Comparison of ENCODE assay signal across 8 cellular contexts in the genomic region with DNA sequence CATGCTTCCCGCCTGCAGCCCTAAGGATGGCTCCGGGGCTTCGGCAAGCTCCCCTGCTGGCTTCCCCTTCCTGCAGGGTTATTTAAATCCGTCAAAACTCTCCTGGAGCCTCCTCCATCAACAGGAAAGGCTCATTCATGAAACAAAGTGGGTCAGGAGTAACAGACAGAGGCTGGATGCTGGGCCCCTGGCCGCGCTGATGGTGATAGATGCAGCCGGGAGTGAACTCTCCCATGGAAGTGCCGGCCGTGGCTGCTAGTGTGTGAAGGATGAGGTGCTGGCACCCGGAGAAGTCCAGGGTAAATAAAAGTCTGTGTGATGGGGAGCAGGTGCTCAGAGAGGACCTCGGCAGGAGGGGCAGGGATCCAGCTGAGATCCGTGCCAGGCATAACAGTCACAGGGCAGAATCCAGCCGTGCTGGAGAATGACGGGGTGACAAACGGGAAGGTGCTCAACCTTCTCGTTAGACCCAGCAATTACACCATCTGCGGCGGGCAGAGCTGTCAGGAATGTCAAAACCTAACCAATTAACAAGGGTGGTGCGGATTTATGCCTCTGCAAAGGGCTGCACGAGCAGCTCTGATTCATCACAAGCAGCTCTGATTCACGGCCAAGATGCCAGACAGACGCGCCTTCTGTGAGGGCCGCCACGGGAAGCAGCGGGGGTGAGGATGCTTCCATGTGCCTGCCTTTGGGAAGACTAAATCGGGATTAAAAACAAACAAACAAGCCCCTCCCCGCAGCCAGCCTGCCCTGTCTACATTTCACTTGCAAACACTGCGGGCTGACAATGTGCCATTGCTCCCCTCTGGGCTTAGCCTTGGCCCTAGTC. TPM values are rescaled to one million over a fixed set of nuclear protein-coding genes. Genes with fewer than 3 reads are reported as not detected.
DNase-seq lines count a peak whose midpoint lies in the region; ATAC-seq, FAIRE-seq and TF ChIP-seq lines count a peak whose summit lies in the region.

No MANE protein-coding gene starts in this region.

- TF ChIP-seq EP300 in A549 (IDR thresholded peaks at IDR 0.05) = no peak

- TF ChIP-seq RAD21 in A549 (conservative IDR thresholded peaks at IDR 0.05 in 1 of 2, IDR thresholded peaks at IDR 0.05 in 1 of 2) (no peak), HCT116 (IDR thresholded peaks at IDR 0.05; ENCODE audit: low read depth) (no peak)

- RAD21 ChIA-PET in HCT116 (lab: Charles Lee; ENCODE audit: low non-redundant PET in 1 of 2, low total read pairs in 2 of 2, uncharacterized antibody in 2 of 2, unreplicated experiment in 2 of 2) = interaction anchor here in 1 of 2 experiments (1.0 kb wide), 1 partner anchor 9 kb away, joined by 3 read pairs; no protein-coding TSS in a partner anchor

- DNase-seq in A549 (ENCODE audit: low read depth in 1 of 2, low spot score in 1 of 2) (peak; percentile 39 to 61), HCT116 (ENCODE audit: low read depth, low spot score) (peak; percentile 37), SJSA1 (ENCODE audit: low read depth in 1 of 2, low spot score in 2 of 2) (peak; percentile 60 to 81), stromal cell of bone marrow (ENCODE audit: low read depth) (peak; percentile 31), foreskin melanocyte (no peak)
- DNase-seq in stimulated activated CD4-positive, alpha-beta T cell treated with anti-CD3 and anti-CD28 coated beads, Interleukin-12 subunit alpha, Interleukin-12 subunit beta, amount 100 ng/mL, for 4 hours = no peak

- POLR2A ChIA-PET in A549 (lab: Yijun Ruan, JAX) = no interaction called here
- POLR2A ChIA-PET in HCT116 (lab: Charles Lee) = no interaction called here

- no peaks in the 10 kb centered on the region for H3K79me2 ChIP-seq in HCT116 (ENCODE audit: insufficient read depth, low read length)

- CTCF ChIA-PET in A549 (lab: Yijun Ruan, JAX) (interaction anchor here (0.6 to 4.0 kb wide), 6 partner anchors 8 to 269 kb away, joined by 3 to 15 read pairs (median 4); no protein-coding TSS in a partner anchor), HCT116 (lab: Charles Lee) (interaction anchor here (1.5 to 2.6 kb wide), 3 partner anchors 9 to 66 kb away, joined by 5 to 13 read pairs (median 7); no protein-coding TSS in a partner anchor)

- intact Hi-C loops in HCT116 (cut with micrococcal nuclease) = no loop called here

- FAIRE-seq in A549 (lab: Jason Lieb, UNC) = no peak

- peaks cover 16% of the 10 kb centered on the region; the same call in 1 of the 2 replicates for H3K27me3 ChIP-seq in HCT116 (ENCODE audit: insufficient read depth, low read length)
- H3K27me3 ChIP-seq in SJSA1 (replicated peaks) = no peaks in the 10 kb centered on the region
- peaks cover 9% of the 10 kb centered on the region for H3K27me3 ChIP-seq in iPS-18a (ENCODE audit: control insufficient read depth, insufficient read depth, low read length)

- no peaks in the 10 kb centered on the region for H3K9me2 ChIP-seq in HCT116 (ENCODE audit: insufficient read depth)

- no peak overlapping the region for H2AFZ ChIP-seq in HCT116 (ENCODE audit: low read depth, low read length, poor library complexity, severe bottlenecking)

- TF ChIP-seq POLR2A in A549 (IDR thresholded peaks at IDR 0.05; ENCODE audit: low read length) = no peak
- TF ChIP-seq POLR2A in HCT116 (IDR thresholded peaks at IDR 0.05; ENCODE audit: borderline replicate concordance, extremely low read depth, insufficient read depth, insufficient read length) = no peak

- BruUV-seq in HCT116 (replicated peaks; lab: Mats Ljungman, UMichigan) = no TSS peak

- ATAC-seq in A549 (peak; percentile 79 to 85), HCT116 (peak; percentile 88), HG03097 (IDR thresholded peaks at IDR 0.05; ENCODE audit: low FRiP score, unreplicated experiment) (no peak)

- TF ChIP-seq CTCF in A549 (IDR thresholded peaks at IDR 0.05) (no peak), HCT116 (IDR thresholded peaks at IDR 0.05 in 2 of 3, conservative IDR thresholded peaks at IDR 0.05 in 1 of 3; ENCODE audit: borderline replicate concordance in 1 of 3, insufficient read depth in 1 of 3, low read depth in 2 of 3, low read length in 2 of 3) (no peak)

- no peaks in the 10 kb centered on the region for H3K9me3 ChIP-seq in A549
- no peaks in the 10 kb centered on the region for H3K9me3 ChIP-seq in HCT116 (ENCODE audit: control insufficient read depth in 1 of 2, insufficient read depth in 1 of 2, low read depth in 1 of 2, low read length in 2 of 2)
- no peaks in the 10 kb centered on the region for H3K9me3 ChIP-seq in SJSA1 (replicated peaks)
- no peaks in the 10 kb centered on the region for H3K9me3 ChIP-seq in iPS-18a (ENCODE audit: control insufficient read depth, low read depth, low read length)

- WGBS in A549 (ENCODE audit: missing lambda C conversion rate) = 18% methylated on average over 29 of the region's 29 CpGs

- 0 out of 3 replicates have a peak overlapping the region, but pooled peaks have one; percentile 15 for H3K4me3 ChIP-seq in A549
- H3K4me3 ChIP-seq in HCT116 (replicated peaks in 1 of 2; ENCODE audit: low read depth in 1 of 2, low read length in 2 of 2) = peak overlapping the region in 1 of 2 experiments; percentile 4; a peak in 1 of 4 replicates
- H3K4me3 ChIP-seq in SJSA1 = no peak overlapping the region
- peak overlapping the region; percentile 49 for H3K4me3 ChIP-seq in iPS-18a (ENCODE audit: low read length)

- no peaks in the 10 kb centered on the region for H4K20me1 ChIP-seq in HCT116 (ENCODE audit: insufficient read depth)

- H3K9ac ChIP-seq in HCT116 (ENCODE audit: low read length) (no peak overlapping the region), iPS-18a (ENCODE audit: low read length) (no peak overlapping the region)

- H3K36me3 ChIP-seq in HCT116 (ENCODE audit: control insufficient read depth in 1 of 2, insufficient read depth in 2 of 2, low read length in 2 of 2) = no peaks in the 10 kb centered on the region
- H3K36me3 ChIP-seq in SJSA1 = no peaks in the 10 kb centered on the region
- no peaks in the 10 kb centered on the region for H3K36me3 ChIP-seq in iPS-18a (ENCODE audit: control insufficient read depth, low read depth, low read length)

- H3K27ac ChIP-seq in A549 (0 out of 6 replicates have a peak overlapping the region, but pooled peaks of 1 of the 2 experiments have one; percentile 3), HCT116 (ENCODE audit: low read depth, low read length) (no peak overlapping the region), SJSA1 (no peak overlapping the region), iPS-18a (ENCODE audit: low read length) (no peak overlapping the region)

- peaks cover 11% of the 10 kb centered on the region; the same call in 2 of the 3 replicates for H3K4me1 ChIP-seq in A549
- H3K4me1 ChIP-seq in HCT116 (ENCODE audit: control insufficient read depth in 1 of 2, insufficient read depth in 2 of 2, low read length in 2 of 2) = peaks cover 11 to 14% of the 10 kb centered on the region in 2 experiments
- peaks cover 14% of the 10 kb centered on the region for H3K4me1 ChIP-seq in SJSA1 (replicated peaks)
- peaks cover 10% of the 10 kb centered on the region for H3K4me1 ChIP-seq in iPS-18a (ENCODE audit: control insufficient read depth, low read depth, low read length)

- H3K4me2 ChIP-seq in A549 = peak overlapping the region; percentile 71
- peak overlapping the region; percentile 65 for H3K4me2 ChIP-seq in HCT116 (ENCODE audit: low read length)

TF ChIP-seq in A549, 52 proteins besides CTCF, POLR2A, EP300 and RAD21:
- peak; percentile 32; the same call in 1 of the 2 replicates for TF ChIP-seq BHLHE40 (IDR thresholded peaks at IDR 0.05; ENCODE audit: low read depth, low read length)
- no peak for TF ChIP-seq ESRRA (IDR thresholded peaks at IDR 0.05; ENCODE audit: borderline replicate concordance, low read length)
- TF ChIP-seq MAX (IDR thresholded peaks at IDR 0.05) = 0 out of 2 replicates have a peak, but pooled peaks have one; percentile 19
- no peak for TF ChIP-seq FOSL2 (IDR thresholded peaks at IDR 0.05)
- TF ChIP-seq FOSL2 (CRISPR knock-in tag; IDR thresholded peaks at IDR 0.05) = 0 out of 2 replicates have a peak, but pooled peaks have one; percentile 29

TF ChIP-seq in HCT116, 20 proteins besides CTCF, POLR2A, EP300 and RAD21 (continues in another document):
- TF ChIP-seq ATF3 (IDR thresholded peaks at IDR 0.05) = no peak
- no peak for TF ChIP-seq YY1 (IDR thresholded peaks at IDR 0.05; ENCODE audit: extremely low read depth, insufficient replicate concordance, low read depth, low read length)
- TF ChIP-seq FOSL1 (IDR thresholded peaks at IDR 0.05; ENCODE audit: low read depth) = 0 out of 2 replicates have a peak, but pooled peaks have one; percentile 23
- peak; percentile 60 for TF ChIP-seq TCF7L2 (IDR thresholded peaks at IDR 0.05; ENCODE audit: borderline replicate concordance, extremely low read depth, insufficient read depth, insufficient read length)
- TF ChIP-seq EZH2 (IDR thresholded peaks at IDR 0.05) = no peak
- no peak for TF ChIP-seq CBX3 (IDR thresholded peaks at IDR 0.05; ENCODE audit: low read depth)
- no peak for TF ChIP-seq ZFX (IDR thresholded peaks at IDR 0.05)
- TF ChIP-seq CEBPB (IDR thresholded peaks at IDR 0.05; ENCODE audit: low read depth) = no peak
- TF ChIP-seq ZNF274 (IDR thresholded peaks at IDR 0.05; ENCODE audit: low read depth, low read length) = no peak
- peak; percentile 61 for TF ChIP-seq MAX (IDR thresholded peaks at IDR 0.05)
- TF ChIP-seq SRF (IDR thresholded peaks at IDR 0.05; ENCODE audit: low read depth) = no peak
- TF ChIP-seq SIN3A (IDR thresholded peaks at IDR 0.05; ENCODE audit: low read depth) = no peak
- no peak; the same call in 1 of the 2 replicates for TF ChIP-seq JUND (IDR thresholded peaks at IDR 0.05)
- TF ChIP-seq EZH2phosphoT487 (IDR thresholded peaks at IDR 0.05; ENCODE audit: borderline replicate concordance) = no peak
- TF ChIP-seq SP1 (IDR thresholded peaks at IDR 0.05; ENCODE audit: low read depth) = 0 out of 2 replicates have a peak, but pooled peaks have one; percentile 8
- TF ChIP-seq POLR2AphosphoS5 (IDR thresholded peaks at IDR 0.05; ENCODE audit: low read depth, low read length) = no peak

RNA-seq across cellular contexts. Expression of gene SYNE3, which starts 55.6 kb away (rescaled TPM):
- polyA plus RNA-seq in A549 (2011; rRNA removed) (0.08 and 0.19 TPM in 2 replicates), A549 (2017; fragmentation: RNase III; extraction: RNeasy Plus Mini Kit Qiagen cat#74134 plus additional on column Dnase treatment) (0.04 to 0.05 TPM (median 0.04 TPM) in 3 replicates)
- polyA plus RNA-seq in A549 (2012; cell fraction: cytosol; rRNA removed) = 0.05 and 0.09 TPM in 2 replicates
- polyA plus RNA-seq in A549 (2012; cell fraction: nucleus; rRNA removed) = 0.18 and 0.41 TPM in 2 replicates
- polyA minus RNA-seq in A549 (2011; rRNA and poly(A)+ RNA removed) = 0.15 and 0.29 TPM in 2 replicates
- 3.6 TPM for total RNA-seq in HCT116 (2021; ENCODE audit: unreplicated experiment)
- 2.4 and 3.0 TPM in 2 replicates for polyA plus RNA-seq in HCT116 (2012)
- total RNA-seq in SJSA1 (2014; rRNA removed; shearing (Covaris generic)) = 8.3 and 11.5 TPM in 2 replicates

Comparison
In these comparisons a context has a peak if more than half of its experiments do, and no peak if none do; other contexts are left out.
1. DNase-seq: peak in A549 (2 of 2), HCT116 (single experiment), SJSA1 (2 of 2) and stromal cell of bone marrow (single experiment); none in foreskin melanocyte (single experiment) and stimulated activated CD4-positive, alpha-beta T cell treated with anti-CD3 and anti-CD28 coated beads, Interleukin-12 subunit alpha, Interleukin-12 subunit beta, amount 100 ng/mL, for 4 hours (single experiment).
2. Of the 6 proteins assayed by ChIP-seq in both A549 and HCT116: peak only in A549: none; only in HCT116: none; in both: MAX; in neither: 5.